Comparison of ENCODE assay signal across 18 cellular contexts in the genomic region with DNA sequence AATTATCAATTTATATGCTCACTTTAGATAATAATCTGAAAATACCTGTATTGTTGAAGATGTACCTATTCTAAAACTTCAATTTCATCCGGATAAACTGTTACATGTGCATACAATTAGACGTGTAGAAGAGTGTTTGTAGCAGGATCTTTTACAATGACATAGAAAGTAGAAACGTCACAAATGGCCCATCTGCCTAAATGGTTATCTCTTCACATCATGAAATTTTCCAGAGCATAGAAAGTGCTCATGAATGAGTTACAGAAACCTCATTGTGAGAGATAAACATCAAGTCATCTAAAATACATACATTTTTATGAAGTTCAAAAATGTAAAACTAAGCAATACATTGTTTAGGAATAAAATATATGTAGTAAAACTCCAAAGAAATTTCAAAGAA.
DNase-seq lines count a peak whose midpoint lies in the region; ATAC-seq and TF ChIP-seq lines count a peak whose summit lies in the region.
"Had no signal": no experiment of that assay in that cellular context is flagged by ENCODE, and none has a peak within 500 bp of the region (broad histone marks: within the 10 kb centered on the region; RNA-seq: fewer than 3 reads in every experiment).

No MANE protein-coding gene starts in this region.

- no peaks in the 10 kb centered on the region for H3K27me3 Mint-ChIP-seq in type B pancreatic cell

- H3K27ac Mint-ChIP-seq in type B pancreatic cell, result no peak overlapping the region
- H3K27ac Mint-ChIP-seq: CD14-positive monocyte; CD4-positive, alpha-beta memory T cell; CD4-positive, CD25-positive, alpha-beta regulatory T cell; CD8-positive, alpha-beta memory T cell had no signal

- DNase-seq in SK-N-DZ (ENCODE audit: low spot score) (peak; percentile 86), type B pancreatic cell (ENCODE audit: extremely low spot score, unreplicated experiment) (no peak), DMS53 (lab: John Stamatoyannopoulos, UW) (no peak)
- no peak for DNase-seq in effector CD8-positive, alpha-beta T cell (lab: John Stamatoyannopoulos, UW)
- DNase-seq: 8988T; ACHN; BE2C; C1 segment of cervical spinal cord; CD4-positive, alpha-beta memory T cell; CD4-positive, CD25-positive, alpha-beta regulatory T cell; CD8-positive, alpha-beta memory T cell; COR-L47; DMS 273 treated with DMSO at 0.1 percent for 48 hours; DMS153; DMS79 treated with DMSO at 0.1 percent for 48 hours; GF-D8 had no signal

- TF ChIP-seq CTCF in type B pancreatic cell (conservative IDR thresholded peaks at IDR 0.05), result no peak

- H3K4me1 Mint-ChIP-seq in type B pancreatic cell (ENCODE audit: unreplicated experiment), result no peaks in the 10 kb centered on the region
- H3K4me1 Mint-ChIP-seq: CD14-positive monocyte; CD4-positive, alpha-beta memory T cell; CD4-positive, CD25-positive, alpha-beta regulatory T cell; CD8-positive, alpha-beta memory T cell had no signal

- peaks cover 5% of the 10 kb centered on the region for H3K9me3 Mint-ChIP-seq in type B pancreatic cell
- H3K9me3 Mint-ChIP-seq: CD8-positive, alpha-beta memory T cell had no signal

- H3K4me3 Mint-ChIP-seq in type B pancreatic cell, result no peak overlapping the region
- H3K4me3 Mint-ChIP-seq: CD14-positive monocyte; CD4-positive, alpha-beta memory T cell; CD4-positive, CD25-positive, alpha-beta regulatory T cell; CD8-positive, alpha-beta memory T cell had no signal

- ATAC-seq in SK-N-SH treated with all-trans-retinoic acid at 6 μM for 48 hours, result no peak

- no peaks in the 10 kb centered on the region for H3K36me3 Mint-ChIP-seq in type B pancreatic cell
- H3K36me3 Mint-ChIP-seq: CD14-positive monocyte; CD4-positive, alpha-beta memory T cell; CD4-positive, CD25-positive, alpha-beta regulatory T cell; CD8-positive, alpha-beta memory T cell had no signal

TF ChIP-seq in SK-N-SH treated with all-trans-retinoic acid at 6 μM for 48 hours, 23 proteins besides CTCF, POLR2A, EP300 and RAD21:
- TF ChIP-seq TSHZ2 (CRISPR knock-in tag; IDR thresholded peaks at IDR 0.05) (peak; percentile 52; the same call in 1 of the 2 replicates), TCF4 (CRISPR knock-in tag; IDR thresholded peaks at IDR 0.05; ENCODE audit: borderline replicate concordance) (peak; percentile 95), CREB5 (CRISPR knock-in tag; IDR thresholded peaks at IDR 0.05; ENCODE audit: low read depth) (no peak)
TF ChIP-seq in SK-N-SH treated with all-trans-retinoic acid at 6 μM for 48 hours: peak in this region for 2.
